ENCODE assay signal across 12 cellular contexts in genomic region chr10:89002234-89002978, GRCh38. TPM values are rescaled to one million over a fixed set of nuclear protein-coding genes. Genes with fewer than 3 reads are reported as not detected.
DNase-seq lines count a peak whose midpoint lies in the region; ATAC-seq, FAIRE-seq and TF ChIP-seq lines count a peak whose summit lies in the region.
"Had no signal": no experiment of that assay in that cellular context is flagged by ENCODE, and none has a peak within 500 bp of the region (broad histone marks: within the 10 kb centered on the region; RNA-seq: fewer than 3 reads in every experiment).

No MANE protein-coding gene starts in this region.

- in situ Hi-C loops in HepG2 (cut with HindIII; ENCODE audit: extremely low pct_ligation_motif_present, low pct_unique_long_range_greater_than_20kb) = no loop called here

- H3K4me2 ChIP-seq in HepG2 (ENCODE audit: low read depth, low read length) = no peak overlapping the region

- H3K27ac ChIP-seq in skin epidermis (peak overlapping the region in 16 of 21 experiments; percentile 3 to 84 (median 45)), HepG2 (ENCODE audit: extremely low read length, insufficient read depth, low read length) (no peak overlapping the region)

- no peak for FAIRE-seq in HepG2 (lab: Jason Lieb, UNC)

- TF ChIP-seq EP300 in HepG2 (IDR thresholded peaks at IDR 0.05; ENCODE audit: low read depth in 2 of 2, low read length in 2 of 2) (no peak), HepG2 (CRISPR knock-in tag; IDR thresholded peaks at IDR 0.05; ENCODE audit: borderline replicate concordance) (no peak)

- no peak for TF ChIP-seq RAD21 in HepG2 (CRISPR knock-in tag; IDR thresholded peaks at IDR 0.05)

- ATAC-seq in HG02763 (IDR thresholded peaks at IDR 0.05; ENCODE audit: unreplicated experiment) (peak; percentile 57), HepG2 (no peak)

- CTCF ChIA-PET in activated CD4-positive, alpha-beta T cell treated with anti-CD3 and anti-CD28 coated beads, Interleukin-2, amount 10 ng/mL, durations not matched to agents 7 days and 5 days (lab: Charles Lee) = interaction anchor here (3.5 kb wide), 1 partner anchor 12 kb away, joined by 15 read pairs; the partner anchor contains the start of gene FAS
- CTCF ChIA-PET in HepG2 (lab: Yijun Ruan, JAX; ENCODE audit: low intra/inter-chr PET ratio, low total read pairs) = no interaction called here

- no peak for TF ChIP-seq CTCF in HepG2 (CRISPR knock-in tag; IDR thresholded peaks at IDR 0.05)

- H3K9me3 ChIP-seq in HepG2 (ENCODE audit: low read length) = no peaks in the 10 kb centered on the region

- no peak overlapping the region for H2AFZ ChIP-seq in HepG2 (ENCODE audit: low read length)

- peak overlapping the region; percentile 82 for H3K27ac Mint-ChIP-seq in activated CD4-positive, alpha-beta T cell treated with anti-CD3 and anti-CD28 coated beads, Interleukin-2, amount 10 ng/mL, durations not matched to agents 7 days and 5 days
- peak overlapping the region; percentile 66 for H3K27ac Mint-ChIP-seq in activated T-helper 2 cell treated with anti-CD3 and anti-CD28 coated beads, Interferon-gamma antibody, Interleukin-2, Interleukin-4, amounts not matched to agents 10 μg/mL and 5 μg/mL and 100 μg/mL, durations not matched to agents 14 hours and 24 hours and 36 hours

- POLR2A ChIA-PET in activated CD4-positive, alpha-beta T cell treated with anti-CD3 and anti-CD28 coated beads, Interleukin-2, amount 10 ng/mL, durations not matched to agents 7 days and 5 days (lab: Charles Lee) = interaction anchor here (1.2 kb wide), 1 partner anchor 11 kb away, joined by 4 read pairs; no protein-coding TSS in a partner anchor
- POLR2A ChIA-PET in HepG2 (lab: Yijun Ruan, JAX) = no interaction called here

- H3K4me1 ChIP-seq in HepG2 (ENCODE audit: insufficient read depth, low read length) = no peaks in the 10 kb centered on the region

- TF ChIP-seq POLR2A in HepG2 (IDR thresholded peaks at IDR 0.05; ENCODE audit: insufficient read depth in 1 of 2, low read depth in 2 of 2, low read length in 2 of 2) = no peak

- no peaks in the 10 kb centered on the region for H4K20me1 ChIP-seq in HepG2 (ENCODE audit: insufficient read depth, low read length)

- peaks cover 65% of the 10 kb centered on the region for H3K4me1 Mint-ChIP-seq in activated CD4-positive, alpha-beta T cell treated with anti-CD3 and anti-CD28 coated beads, Interleukin-2, amount 10 ng/mL, durations not matched to agents 7 days and 5 days
- H3K4me1 Mint-ChIP-seq in activated T-helper 2 cell treated with anti-CD3 and anti-CD28 coated beads, Interferon-gamma antibody, Interleukin-2, Interleukin-4, amounts not matched to agents 10 μg/mL and 5 μg/mL and 100 μg/mL, durations not matched to agents 14 hours and 24 hours and 36 hours (ENCODE audit: low read depth) = peaks cover 54% of the 10 kb centered on the region

- H3K4me3 ChIP-seq in skin epidermis (no peak overlapping the region), HepG2 (replicated peaks in 1 of 3; ENCODE audit: insufficient read depth in 1 of 3, low read depth in 2 of 3, low read length in 3 of 3) (no peak overlapping the region)
- H3K4me3 ChIP-seq: lung had no signal

- H3K27me3 Mint-ChIP-seq in activated CD4-positive, alpha-beta T cell treated with anti-CD3 and anti-CD28 coated beads, Interleukin-2, amount 10 ng/mL, durations not matched to agents 7 days and 5 days = no peaks in the 10 kb centered on the region
- no peaks in the 10 kb centered on the region for H3K27me3 Mint-ChIP-seq in activated T-helper 2 cell treated with anti-CD3 and anti-CD28 coated beads, Interferon-gamma antibody, Interleukin-2, Interleukin-4, amounts not matched to agents 10 μg/mL and 5 μg/mL and 100 μg/mL, durations not matched to agents 14 hours and 24 hours and 36 hours (ENCODE audit: low read depth)

- no peaks in the 10 kb centered on the region for H3K9me3 Mint-ChIP-seq in activated CD4-positive, alpha-beta T cell treated with anti-CD3 and anti-CD28 coated beads, Interleukin-2, amount 10 ng/mL, durations not matched to agents 7 days and 5 days
- no peaks in the 10 kb centered on the region for H3K9me3 Mint-ChIP-seq in activated T-helper 2 cell treated with anti-CD3 and anti-CD28 coated beads, Interferon-gamma antibody, Interleukin-2, Interleukin-4, amounts not matched to agents 10 μg/mL and 5 μg/mL and 100 μg/mL, durations not matched to agents 14 hours and 24 hours and 36 hours
- H3K9me3 Mint-ChIP-seq: HFFc6 had no signal

- no peak overlapping the region for H3K4me3 Mint-ChIP-seq in activated CD4-positive, alpha-beta T cell treated with anti-CD3 and anti-CD28 coated beads, Interleukin-2, amount 10 ng/mL, durations not matched to agents 7 days and 5 days
- H3K4me3 Mint-ChIP-seq in activated T-helper 2 cell treated with anti-CD3 and anti-CD28 coated beads, Interferon-gamma antibody, Interleukin-2, Interleukin-4, amounts not matched to agents 10 μg/mL and 5 μg/mL and 100 μg/mL, durations not matched to agents 14 hours and 24 hours and 36 hours (ENCODE audit: low read depth) = peak overlapping the region; percentile 11
- H3K4me3 Mint-ChIP-seq: HFFc6 had no signal

- H3K36me3 ChIP-seq in HepG2 (replicated peaks in 1 of 2; ENCODE audit: control insufficient read depth in 1 of 2, insufficient read depth in 2 of 2, low read length in 2 of 2) = peaks cover 0 to 7% of the 10 kb centered on the region in 2 experiments; a peak in 1 of 5 replicates

- no peaks in the 10 kb centered on the region for H3K27me3 ChIP-seq in HepG2 (ENCODE audit: control insufficient read depth in 1 of 2, insufficient read depth in 2 of 2, low read length in 2 of 2)

- WGBS in HepG2 (ENCODE audit: low lambda C conversion rate) = 93% methylated on average over 4 of the region's 4 CpGs

- intact Hi-C loops in activated T-helper 2 cell treated with anti-CD3 and anti-CD28 coated beads, Interferon-gamma antibody, Interleukin-2, Interleukin-4, amounts not matched to agents 10 μg/mL and 5 μg/mL and 100 μg/mL, durations not matched to agents 14 hours and 24 hours and 36 hours (cut with micrococcal nuclease) = loop anchor here (2.0 to 5.0 kb wide), 6 partner anchors 42 to 210 kb away; no protein-coding TSS in a partner anchor
- intact Hi-C loops in HepG2 (cut with micrococcal nuclease; ENCODE audit: unreplicated experiment) = no loop called here

- no peaks in the 10 kb centered on the region for H3K79me2 ChIP-seq in HepG2 (ENCODE audit: insufficient read depth, low read length)

- no peak overlapping the region for H3K9ac ChIP-seq in HepG2 (ENCODE audit: insufficient read depth, low read depth, low read length)

- no TSS peak for BruUV-seq in HepG2 (replicated peaks; lab: Mats Ljungman, UMichigan)

- H3K36me3 Mint-ChIP-seq in activated CD4-positive, alpha-beta T cell treated with anti-CD3 and anti-CD28 coated beads, Interleukin-2, amount 10 ng/mL, durations not matched to agents 7 days and 5 days (ENCODE audit: low read depth) = peaks cover 36% of the 10 kb centered on the region
- H3K36me3 Mint-ChIP-seq in activated T-helper 2 cell treated with anti-CD3 and anti-CD28 coated beads, Interferon-gamma antibody, Interleukin-2, Interleukin-4, amounts not matched to agents 10 μg/mL and 5 μg/mL and 100 μg/mL, durations not matched to agents 14 hours and 24 hours and 36 hours (ENCODE audit: low read depth) = peaks cover 38% of the 10 kb centered on the region

- no peak for DNase-seq in activated CD4-positive, alpha-beta T cell treated with anti-CD3 and anti-CD28 coated beads, Interleukin-2, amount 10 ng/mL, durations not matched to agents 7 days and 5 days
- DNase-seq in activated CD4-positive, alpha-beta T cell treated with anti-CD3 and anti-CD28 coated beads, Interleukin-2, amount 50 U/mL, for 4 hours = no peak
- DNase-seq in activated T-helper 2 cell treated with anti-CD3 and anti-CD28 coated beads, Interferon-gamma antibody, Interleukin-2, Interleukin-4, amounts not matched to agents 10 μg/mL and 5 μg/mL and 100 μg/mL, durations not matched to agents 14 hours and 24 hours and 36 hours (ENCODE audit: low spot score) = no peak
- DNase-seq in HepG2 (ENCODE audit: low spot score) = no peak
- DNase-seq in nucleus accumbens (lab: John Stamatoyannopoulos, UW) = no peak
- DNase-seq in H4 (ENCODE audit: low spot score) = no peak
- DNase-seq: ACHN, HFFc6, NCI-H1417 treated with DMSO at 0.1 percent for 48 hours had no signal

RNA-seq across cellular contexts. Expression of gene FAS, which starts 11.8 kb away (rescaled TPM):
- 10 to 100 TPM; 62.3 to 65.1 TPM for total RNA-seq in activated CD4-positive, alpha-beta T cell treated with anti-CD3 and anti-CD28 coated beads, Interleukin-2, amount 10 ng/mL, durations not matched to agents 7 days and 5 days
- total RNA-seq in activated T-helper 2 cell treated with anti-CD3 and anti-CD28 coated beads, Interferon-gamma antibody, Interleukin-2, Interleukin-4, amounts not matched to agents 10 μg/mL and 5 μg/mL and 100 μg/mL, durations not matched to agents 14 hours and 24 hours and 36 hours = 20.7 and 22.5 TPM in 2 replicates
- 15.0 and 17.9 TPM in 2 replicates for total RNA-seq in HepG2 (2016; rRNA removed; fragmentation: Illumina TruSeq; extraction: Trizol)
- total RNA-seq in HepG2 (2016; cell fraction: cytosol; rRNA removed; fragmentation: Illumina TruSeq; extraction: Trizol; ENCODE audit: low read depth) = 4.8 and 5.4 TPM in 2 replicates
- 15.8 and 17.7 TPM in 2 replicates for total RNA-seq in HepG2 (2016; cell fraction: insoluble cytoplasmic fraction; rRNA removed; fragmentation: Illumina TruSeq; extraction: Trizol)
- 11.2 and 12.0 TPM in 2 replicates for total RNA-seq in HepG2 (2016; cell fraction: membrane; rRNA removed; fragmentation: Illumina TruSeq; extraction: Trizol)
- 21.8 and 24.6 TPM in 2 replicates for total RNA-seq in HepG2 (2016; cell fraction: nucleus; rRNA removed; fragmentation: Illumina TruSeq; extraction: Trizol)
- polyA plus RNA-seq in HepG2 (2011; rRNA removed) = 4.3 and 5.9 TPM in 2 replicates
- 2.6 and 4.4 TPM in 2 replicates for polyA plus RNA-seq in HepG2 (2011; cell fraction: cytosol; rRNA removed)
- 3.1 and 3.5 TPM in 2 replicates for polyA plus RNA-seq in HepG2 (2011; cell fraction: nucleus; rRNA removed)
- 3.1 and 3.3 TPM in 2 replicates for polyA plus RNA-seq in HepG2 (2012)
- polyA plus RNA-seq in HepG2 (2016; cell fraction: cytosol; fragmentation: Illumina TruSeq; extraction: Trizol; ENCODE audit: low read depth) = 3.1 and 3.6 TPM in 2 replicates
- polyA plus RNA-seq in HepG2 (2016; cell fraction: insoluble cytoplasmic fraction; fragmentation: Illumina TruSeq; extraction: Trizol; ENCODE audit: low read depth) = 14.7 and 16.1 TPM in 2 replicates
- polyA plus RNA-seq in HepG2 (2016; cell fraction: membrane; fragmentation: Illumina TruSeq; extraction: Trizol; ENCODE audit: low read depth) = 6.2 and 7.4 TPM in 2 replicates
- polyA plus RNA-seq in HepG2 (2016; cell fraction: nucleus; fragmentation: Illumina TruSeq; extraction: Trizol; ENCODE audit: insufficient read depth, low read depth) = 29.8 and 31.9 TPM in 2 replicates
- 3.7 and 12.5 TPM in 2 replicates for polyA minus RNA-seq in HepG2 (2011; rRNA and poly(A)+ RNA removed; ENCODE audit: low replicate concordance)
- polyA minus RNA-seq in HepG2 (2011; cell fraction: cytosol; rRNA and poly(A)+ RNA removed) = 3.7 and 4.0 TPM in 2 replicates
- polyA minus RNA-seq in HepG2 (2011; cell fraction: nucleus; rRNA and poly(A)+ RNA removed) = 8.6 and 13.1 TPM in 2 replicates
- 30.3 and 30.6 TPM in 2 replicates for total RNA-seq in H4 (2014; rRNA removed; shearing (Covaris generic))

RNA-seq across cellular contexts. Expression of gene ACTA2, which starts 49.8 kb away (rescaled TPM):
- total RNA-seq in activated CD4-positive, alpha-beta T cell treated with anti-CD3 and anti-CD28 coated beads, Interleukin-2, amount 10 ng/mL, durations not matched to agents 7 days and 5 days = 10 to 100 TPM; 10.7 to 10.8 TPM
- total RNA-seq in activated T-helper 2 cell treated with anti-CD3 and anti-CD28 coated beads, Interferon-gamma antibody, Interleukin-2, Interleukin-4, amounts not matched to agents 10 μg/mL and 5 μg/mL and 100 μg/mL, durations not matched to agents 14 hours and 24 hours and 36 hours = 11.3 and 11.9 TPM in 2 replicates
- 58.1 and 59.9 TPM in 2 replicates for total RNA-seq in HepG2 (2016; rRNA removed; fragmentation: Illumina TruSeq; extraction: Trizol)
- 21.6 and 22.5 TPM in 2 replicates for total RNA-seq in HepG2 (2016; cell fraction: cytosol; rRNA removed; fragmentation: Illumina TruSeq; extraction: Trizol; ENCODE audit: low read depth)
- 50.7 and 62.7 TPM in 2 replicates for total RNA-seq in HepG2 (2016; cell fraction: insoluble cytoplasmic fraction; rRNA removed; fragmentation: Illumina TruSeq; extraction: Trizol)
- 33.4 and 39.8 TPM in 2 replicates for total RNA-seq in HepG2 (2016; cell fraction: membrane; rRNA removed; fragmentation: Illumina TruSeq; extraction: Trizol)
- total RNA-seq in HepG2 (2016; cell fraction: nucleus; rRNA removed; fragmentation: Illumina TruSeq; extraction: Trizol) = 33.1 and 39.3 TPM in 2 replicates
- polyA plus RNA-seq in HepG2 (2011; rRNA removed) = 21.8 and 25.1 TPM in 2 replicates
- 32.0 and 34.2 TPM in 2 replicates for polyA plus RNA-seq in HepG2 (2011; cell fraction: cytosol; rRNA removed)
- polyA plus RNA-seq in HepG2 (2011; cell fraction: nucleus; rRNA removed) = 20.1 and 23.1 TPM in 2 replicates
- polyA plus RNA-seq in HepG2 (2012) = 30.5 and 47.4 TPM in 2 replicates
- 30.8 and 35.7 TPM in 2 replicates for polyA plus RNA-seq in HepG2 (2016; cell fraction: cytosol; fragmentation: Illumina TruSeq; extraction: Trizol; ENCODE audit: low read depth)
- 81.9 and 99.8 TPM in 2 replicates for polyA plus RNA-seq in HepG2 (2016; cell fraction: insoluble cytoplasmic fraction; fragmentation: Illumina TruSeq; extraction: Trizol; ENCODE audit: low read depth)
- polyA plus RNA-seq in HepG2 (2016; cell fraction: membrane; fragmentation: Illumina TruSeq; extraction: Trizol; ENCODE audit: low read depth) = 45.1 and 45.4 TPM in 2 replicates
- polyA plus RNA-seq in HepG2 (2016; cell fraction: nucleus; fragmentation: Illumina TruSeq; extraction: Trizol; ENCODE audit: insufficient read depth, low read depth) = 60.8 and 61.8 TPM in 2 replicates
- polyA minus RNA-seq in HepG2 (2011; rRNA and poly(A)+ RNA removed; ENCODE audit: low replicate concordance) = 3.6 and 48.3 TPM in 2 replicates
- polyA minus RNA-seq in HepG2 (2011; cell fraction: cytosol; rRNA and poly(A)+ RNA removed) = 35.2 and 40.9 TPM in 2 replicates
- polyA minus RNA-seq in HepG2 (2011; cell fraction: nucleus; rRNA and poly(A)+ RNA removed) = 13.9 and 20.1 TPM in 2 replicates
- 14.9 and 29.1 TPM in 2 replicates for total RNA-seq in H4 (2014; rRNA removed; shearing (Covaris generic))
